Comparison of ENCODE assay signal across 1 cellular context in genomic region chr3:18127864-18128185, GRCh38.
A peak's percentile ranks its signal among the peaks of the same experiment; 100 is the strongest.
TF ChIP-seq lines count a peak whose summit lies in the region.

No MANE protein-coding gene starts in this region.

TF ChIP-seq in GM12878, 131 proteins besides CTCF, POLR2A, EP300 and RAD21:
- TF ChIP-seq YY1 (IDR thresholded peaks at IDR 0.05; ENCODE audit: low read depth, low read length) = 0 out of 2 replicates have a peak, but pooled peaks have one; percentile 6
- TF ChIP-seq ZSCAN29 (IDR thresholded peaks at IDR 0.05) = no peak
- TF ChIP-seq SREBF2 (IDR thresholded peaks at IDR 0.05; ENCODE audit: low read length) = no peak
- TF ChIP-seq SMAD5 (IDR thresholded peaks at IDR 0.05; ENCODE audit: low read depth) = no peak
